Comparison of ENCODE assay signal across 33 cellular contexts in the genomic region with DNA sequence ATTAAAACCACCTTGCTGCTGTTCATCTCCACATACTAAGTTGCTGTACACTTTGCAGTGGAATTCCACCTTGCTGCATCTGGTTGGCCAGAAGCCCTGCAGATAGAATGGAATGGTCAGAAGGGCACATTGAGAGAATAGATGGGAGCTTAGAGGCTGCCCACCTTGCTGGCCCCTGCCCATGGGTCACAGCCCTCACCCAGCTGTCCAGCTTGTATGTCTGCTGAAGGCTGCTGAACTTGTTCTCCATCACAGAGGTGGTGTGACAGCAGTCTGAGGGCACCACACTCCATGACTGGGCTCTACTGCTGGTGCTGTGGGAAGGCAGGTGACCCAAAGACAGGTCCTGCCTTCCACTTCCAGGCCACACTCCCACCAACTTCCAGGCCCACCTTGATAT.
"Had no signal": no experiment of that assay in that cellular context is flagged by ENCODE, and none has a peak within 500 bp of the region (broad histone marks: within the 10 kb centered on the region; RNA-seq: fewer than 3 reads in every experiment).

No MANE protein-coding gene starts in this region.

- FAIRE-seq: astrocyte had no signal

- DNase-seq: activated effector memory CD4-positive, alpha-beta T cell treated with anti-CD3 and anti-CD28 coated beads, Interleukin-2, amount 50 U/mL, for 16 hours; activated effector memory CD4-positive, alpha-beta T cell treated with Interleukin-2 at 50 U/mL for 16 hours; activated gamma-delta T cell; activated gamma-delta T cell treated with Interleukin-2 at 50 U/mL for 16 hours; activated naive CD4-positive, alpha-beta T cell; activated naive CD4-positive, alpha-beta T cell treated with anti-CD3 and anti-CD28 coated beads for 36 hours; activated naive CD4-positive, alpha-beta T cell treated with anti-CD3 and anti-CD28 coated beads, Interleukin-2, amount 10 ng/mL, durations not matched to agents 7 days and 5 days; activated naive CD4-positive, alpha-beta T cell treated with anti-CD3 and anti-CD28 coated beads, Interleukin-2, amount 50 U/mL, for 16 hours; activated naive CD4-positive, alpha-beta T cell treated with Interleukin-2 at 50 U/mL for 16 hours; activated naive CD8-positive, alpha-beta T cell treated with anti-CD3 and anti-CD28 coated beads for 36 hours; activated naive CD8-positive, alpha-beta T cell treated with anti-CD3 and anti-CD28 coated beads, Interleukin-2, amount 10 ng/mL, durations not matched to agents 7 days and 5 days; activated naive CD8-positive, alpha-beta T cell treated with anti-CD3 and anti-CD28 coated beads, Interleukin-2, amount 50 U/mL, for 24 hours; activated T-cell treated with anti-CD3 and anti-CD28 coated beads, Interleukin-2, amount 50 U/mL, for 1 hour; activated T-cell treated with anti-CD3 and anti-CD28 coated beads, Interleukin-2, amount 50 U/mL, for 24 hours; activated T-cell treated with anti-CD3 and anti-CD28 coated beads, Interleukin-2, amount 50 U/mL, for 4 hours; activated T-cell treated with anti-CD3 and anti-CD28 coated beads, Interleukin-2, amount 50 U/mL, for 48 hours; activated T-cell treated with anti-CD3 and anti-CD28 coated beads, Interleukin-2, amount 50 U/mL, for 72 hours; adrenal gland; amniotic stem cell; amygdala; anterior cingulate cortex; aorta; body of pancreas; brain microvascular endothelial cell; caudate nucleus; central memory CD4-positive, alpha-beta T cell; cerebellar nuclear complex had no signal

- H3K36me3 ChIP-seq: adrenal gland, ascending aorta, brain microvascular endothelial cell, breast epithelium, cardiac muscle cell had no signal

- H3K9me3 ChIP-seq: adrenal gland, ascending aorta, body of pancreas had no signal

- H3K4me1 ChIP-seq: adrenal gland, ascending aorta, body of pancreas, breast epithelium had no signal

- H3K27me3 ChIP-seq: adrenal gland, ascending aorta, body of pancreas, brain microvascular endothelial cell, breast epithelium, cardiac muscle cell had no signal

- H3K4me3 ChIP-seq: adrenal gland, ascending aorta, body of pancreas, breast epithelium, cardiac muscle cell had no signal

- ATAC-seq: activated naive CD4-positive, alpha-beta T cell treated with anti-CD3 and anti-CD28 coated beads, Interleukin-2, amount 50 U/mL, for 72 hours; activated naive CD8-positive, alpha-beta T cell treated with anti-CD3 and anti-CD28 coated beads, Interleukin-2, amount 50 U/mL, for 24 hours; activated T-cell treated with anti-CD3 and anti-CD28 coated beads, Interleukin-2, amount 50 U/mL, for 4 hours; activated T-cell treated with anti-CD3 and anti-CD28 coated beads, Interleukin-2, amount 50 U/mL, for 72 hours; activated T-helper 17 cell treated with anti-CD3 and anti-CD28 coated beads, Interleukin-2, amount 50 U/mL, for 72 hours; body of pancreas had no signal

- H3K27ac ChIP-seq: adrenal gland, ascending aorta, body of pancreas, brain microvascular endothelial cell, breast epithelium, cardiac muscle cell had no signal
